ENCODE assay signal across 8 cellular contexts in genomic region chr12:120640840-120641833, GRCh38. TPM values are rescaled to one million over a fixed set of nuclear protein-coding genes. Genes with fewer than 3 reads are reported as not detected.
A peak's percentile ranks its signal among the peaks of the same experiment; 100 is the strongest.
DNase-seq lines count a peak whose midpoint lies in the region; ATAC-seq and TF ChIP-seq lines count a peak whose summit lies in the region.

No MANE protein-coding gene starts in this region.

- H3K27me3 ChIP-seq in Panc1 (ENCODE audit: control insufficient read depth, insufficient read depth, low read length) = peaks cover 9% of the 10 kb centered on the region
- H3K27me3 ChIP-seq in cardiac muscle cell = peaks cover 72% of the 10 kb centered on the region

- in situ Hi-C loops in Panc1 (cut with HindIII; ENCODE audit: low pct_unique_long_range_greater_than_20kb, low sequenced_read_pairs) = no loop called here

- H3K4me3 ChIP-seq in Panc1 (ENCODE audit: low read depth in 2 of 2, low read length in 2 of 2) (peak overlapping the region; percentile 27 to 28), cardiac muscle cell (peak overlapping the region; percentile 37)

- peaks cover 12% of the 10 kb centered on the region for H3K4me1 Mint-ChIP-seq in activated naive CD4-positive, alpha-beta T cell treated with anti-CD3 and anti-CD28 coated beads, Interleukin-2, amount 10 ng/mL, durations not matched to agents 7 days and 5 days

- H3K27me3 Mint-ChIP-seq in activated naive CD4-positive, alpha-beta T cell treated with anti-CD3 and anti-CD28 coated beads, Interleukin-2, amount 10 ng/mL, durations not matched to agents 7 days and 5 days = peaks cover 87% of the 10 kb centered on the region

- TF ChIP-seq CTCF in Panc1 (IDR thresholded peaks at IDR 0.05) = no peak
- TF ChIP-seq CTCF in cardiac muscle cell (IDR thresholded peaks at IDR 0.05; ENCODE audit: low read depth, low read length) = no peak

- POLR2A ChIA-PET in Panc1 (lab: Charles Lee) = no interaction called here

- H3K36me3 Mint-ChIP-seq in activated naive CD4-positive, alpha-beta T cell treated with anti-CD3 and anti-CD28 coated beads, Interleukin-2, amount 10 ng/mL, durations not matched to agents 7 days and 5 days = no peaks in the 10 kb centered on the region

- H3K36me3 ChIP-seq in Panc1 (ENCODE audit: control insufficient read depth, insufficient read depth, low read length) (no peaks in the 10 kb centered on the region), cardiac muscle cell (no peaks in the 10 kb centered on the region)

- DNase-seq in Panc1 (ENCODE audit: low read depth, low spot score) (no peak), cardiac muscle cell (ENCODE audit: low read depth in 1 of 2, low spot score in 1 of 2) (peak; percentile 66 to 90), sciatic nerve (ENCODE audit: low spot score) (peak; percentile 68), inferior parietal cortex (ENCODE audit: extremely low spot score) (no peak), NCI-H2196 (lab: John Stamatoyannopoulos, UW; ENCODE audit: unreplicated experiment) (no peak)
- peak; percentile 80 for DNase-seq in activated naive CD4-positive, alpha-beta T cell treated with anti-CD3 and anti-CD28 coated beads, Interleukin-2, amount 10 ng/mL, durations not matched to agents 7 days and 5 days

- ATAC-seq in GM18505 (IDR thresholded peaks at IDR 0.05; ENCODE audit: unreplicated experiment) (peak; percentile 39), HG02798 (IDR thresholded peaks at IDR 0.05; ENCODE audit: poor library complexity, unreplicated experiment) (peak; percentile 38), Panc1 (peak; percentile 80), sciatic nerve (peak; percentile 65)

- no peaks in the 10 kb centered on the region for H3K9me3 ChIP-seq in Panc1 (ENCODE audit: control insufficient read depth, insufficient read depth, low read depth, low read length)
- H3K9me3 ChIP-seq in cardiac muscle cell (ENCODE audit: low read depth) = no peaks in the 10 kb centered on the region

- no peak for TF ChIP-seq POLR2A in GM18505 (IDR thresholded peaks at IDR 0.05; ENCODE audit: borderline replicate concordance, extremely low read depth, insufficient read depth, insufficient read length)

- no peak overlapping the region for H3K27ac Mint-ChIP-seq in activated naive CD4-positive, alpha-beta T cell treated with anti-CD3 and anti-CD28 coated beads, Interleukin-2, amount 10 ng/mL, durations not matched to agents 7 days and 5 days

- CTCF ChIA-PET in Panc1 (lab: Charles Lee) = interaction anchor here (0.6 kb wide), 2 partner anchors 263 to 365 kb away, joined by 6 read pairs; no protein-coding TSS in a partner anchor
- CTCF ChIA-PET in activated naive CD4-positive, alpha-beta T cell treated with anti-CD3 and anti-CD28 coated beads, Interleukin-2, amount 10 ng/mL, durations not matched to agents 7 days and 5 days (lab: Charles Lee) = interaction anchor here (0.7 to 1.4 kb wide), 3 partner anchors 10 to 325 kb away, joined by 3 to 4 read pairs (median 3); no protein-coding TSS in a partner anchor

- H3K27ac ChIP-seq in Panc1 (ENCODE audit: low read length) (no peak overlapping the region), cardiac muscle cell (no peak overlapping the region)

- no TSS peak for BruUV-seq in Panc1 (replicated peaks; lab: Mats Ljungman, UMichigan)

- H3K4me1 ChIP-seq in Panc1 (ENCODE audit: control insufficient read depth, insufficient read depth, low read length) (no peaks in the 10 kb centered on the region), cardiac muscle cell (ENCODE audit: low read depth) (peaks cover 6% of the 10 kb centered on the region)

- intact Hi-C loops in Panc1 (cut with micrococcal nuclease; ENCODE audit: unreplicated experiment) (no loop called here), sciatic nerve (cut with DNase I) (loop anchor here (10.0 kb wide), 1 partner anchor 56 kb away; the partner anchor contains the start of gene POP5)

- no peaks in the 10 kb centered on the region for H3K9me3 Mint-ChIP-seq in activated naive CD4-positive, alpha-beta T cell treated with anti-CD3 and anti-CD28 coated beads, Interleukin-2, amount 10 ng/mL, durations not matched to agents 7 days and 5 days

- peak overlapping the region; percentile 74 for H3K4me3 Mint-ChIP-seq in activated naive CD4-positive, alpha-beta T cell treated with anti-CD3 and anti-CD28 coated beads, Interleukin-2, amount 10 ng/mL, durations not matched to agents 7 days and 5 days

RNA-seq across cellular contexts. Expression of gene CABP1, which starts 0.7 kb away (rescaled TPM):
- total RNA-seq in Panc1 (2021; ENCODE audit: unreplicated experiment) = not detected
- not detected for polyA plus RNA-seq in Panc1 (2012; ENCODE audit: insufficient read length)
- total RNA-seq in cardiac muscle cell = not detected in 2 replicates
- not detected in 2 replicates for polyA plus RNA-seq in cardiac muscle cell
- total RNA-seq in sciatic nerve = 2.3 TPM

RNA-seq across cellular contexts. Expression of gene MLEC, which starts 45.8 kb away (rescaled TPM):
- 171 TPM for total RNA-seq in Panc1 (2021; ENCODE audit: unreplicated experiment)
- polyA plus RNA-seq in Panc1 (2012; ENCODE audit: insufficient read length) = 87.4 TPM
- total RNA-seq in cardiac muscle cell = 122 and 137 TPM in 2 replicates
- 159 and 215 TPM in 2 replicates for polyA plus RNA-seq in cardiac muscle cell
- 86.9 TPM for total RNA-seq in sciatic nerve

RNA-seq across cellular contexts. Expression of gene POP5, which starts 59.9 kb away (rescaled TPM):
- 43.7 TPM for total RNA-seq in Panc1 (2021; ENCODE audit: unreplicated experiment)
- polyA plus RNA-seq in Panc1 (2012; ENCODE audit: insufficient read length) = 36.9 TPM
- total RNA-seq in cardiac muscle cell = 27.9 and 32.8 TPM in 2 replicates
- polyA plus RNA-seq in cardiac muscle cell = 59.2 and 75.3 TPM in 2 replicates
- total RNA-seq in sciatic nerve = 19.9 TPM

Comparison
In these comparisons a context has a peak if more than half of its experiments do, and no peak if none do; other contexts are left out.
1. DNase-seq: peak in activated naive CD4-positive, alpha-beta T cell treated with anti-CD3 and anti-CD28 coated beads, Interleukin-2, amount 10 ng/mL, durations not matched to agents 7 days and 5 days (single experiment), cardiac muscle cell (2 of 2) and sciatic nerve (single experiment); none in Panc1 (single experiment), inferior parietal cortex (single experiment) and NCI-H2196 (single experiment).
2. Peak in every context shown above with its lines, with median percentiles within 50 percentile points of each other: ATAC-seq.